19 cellular contexts compared by ENCODE assay signal in genomic region chr18:35111086-35111485, GRCh38.
DNase-seq lines count a peak whose midpoint lies in the region; ATAC-seq, FAIRE-seq and TF ChIP-seq lines count a peak whose summit lies in the region.
"Had no signal": no experiment of that assay in that cellular context is flagged by ENCODE, and none has a peak within 500 bp of the region (broad histone marks: within the 10 kb centered on the region; RNA-seq: fewer than 3 reads in every experiment).

No MANE protein-coding gene starts in this region.

- H3K27me3 ChIP-seq in Karpas-422 (ENCODE audit: low read length): no peaks in the 10 kb centered on the region
- H3K27me3 ChIP-seq in astrocyte (ENCODE audit: insufficient read depth, low read length): no peaks in the 10 kb centered on the region
- H3K27me3 ChIP-seq: Peyer's patch had no signal

- peak overlapping the region; percentile 61 for H3K27ac Mint-ChIP-seq in activated naive CD8-positive, alpha-beta T cell
- no peak overlapping the region for H3K27ac Mint-ChIP-seq in activated naive CD8-positive, alpha-beta T cell treated with anti-CD3 and anti-CD28 coated beads for 36 hours
- peak overlapping the region; percentile 7 for H3K27ac Mint-ChIP-seq in astrocyte (ENCODE audit: unreplicated experiment)
- H3K27ac Mint-ChIP-seq in immature natural killer cell: peak overlapping the region; percentile 25 to 59 (median 42)
- H3K27ac Mint-ChIP-seq: CD4-positive, alpha-beta T cell; H9 had no signal

- no peak overlapping the region for H2AFZ ChIP-seq in Karpas-422 (ENCODE audit: low read length)
- H2AFZ ChIP-seq in astrocyte (ENCODE audit: low read depth, low read length): no peak overlapping the region
- H2AFZ ChIP-seq: GM23248 had no signal

- H3K27ac ChIP-seq in Karpas-422 (ENCODE audit: low read length) (peak overlapping the region; percentile 28; the same call in 1 of the 2 replicates), astrocyte (ENCODE audit: low read depth, low read length) (peak overlapping the region; percentile 31)
- H3K27ac ChIP-seq: GM23248, Peyer's patch had no signal

- peaks cover 49% of the 10 kb centered on the region for H3K36me3 ChIP-seq in Karpas-422 (ENCODE audit: insufficient read depth, low read length)
- H3K36me3 ChIP-seq in astrocyte (ENCODE audit: insufficient read depth, low read length): no peaks in the 10 kb centered on the region
- H3K36me3 ChIP-seq: Peyer's patch had no signal

- H3K4me3 ChIP-seq in Karpas-422 (ENCODE audit: low read length) (no peak overlapping the region), astrocyte (ENCODE audit: insufficient read depth, low read depth, low read length) (no peak overlapping the region)
- H3K4me3 ChIP-seq: GM12878, GM23248, Peyer's patch had no signal

- H3K27me3 Mint-ChIP-seq in activated naive CD8-positive, alpha-beta T cell: no peaks in the 10 kb centered on the region
- no peaks in the 10 kb centered on the region for H3K27me3 Mint-ChIP-seq in activated naive CD8-positive, alpha-beta T cell treated with anti-CD3 and anti-CD28 coated beads for 36 hours
- no peaks in the 10 kb centered on the region for H3K27me3 Mint-ChIP-seq in astrocyte (ENCODE audit: low read depth, unreplicated experiment)
- H3K27me3 Mint-ChIP-seq in immature natural killer cell (ENCODE audit: low read depth in 3 of 3): no peaks in the 10 kb centered on the region
- H3K27me3 Mint-ChIP-seq: CD4-positive, alpha-beta T cell had no signal

- no peaks in the 10 kb centered on the region for H3K9me3 Mint-ChIP-seq in activated naive CD8-positive, alpha-beta T cell (ENCODE audit: low read depth)
- H3K9me3 Mint-ChIP-seq in activated naive CD8-positive, alpha-beta T cell treated with anti-CD3 and anti-CD28 coated beads for 36 hours: peaks cover 9% of the 10 kb centered on the region
- H3K9me3 Mint-ChIP-seq in astrocyte (ENCODE audit: unreplicated experiment) (no peaks in the 10 kb centered on the region), immature natural killer cell (no peaks in the 10 kb centered on the region)
- H3K9me3 Mint-ChIP-seq: CD4-positive, alpha-beta T cell had no signal

- intact Hi-C loops in head of caudate nucleus (cut with DNase I): no loop called here

- H3K9ac ChIP-seq in Karpas-422 (ENCODE audit: low read length) (no peak overlapping the region), astrocyte (ENCODE audit: low read length) (no peak overlapping the region)
- H3K9ac ChIP-seq: GM23248 had no signal

- H3K4me1 ChIP-seq in Karpas-422 (ENCODE audit: low read length) (peaks cover 58% of the 10 kb centered on the region), astrocyte (ENCODE audit: insufficient read depth, low read length) (peaks cover 3% of the 10 kb centered on the region)
- H3K4me1 ChIP-seq: Peyer's patch had no signal

- H3K9me3 ChIP-seq in Karpas-422 (ENCODE audit: low read length): no peaks in the 10 kb centered on the region
- H3K9me3 ChIP-seq in astrocyte (ENCODE audit: insufficient read depth, low read depth, low read length): no peaks in the 10 kb centered on the region
- H3K9me3 ChIP-seq: Peyer's patch had no signal

- H3K4me3 Mint-ChIP-seq in activated naive CD8-positive, alpha-beta T cell: peak overlapping the region; percentile 42
- H3K4me3 Mint-ChIP-seq in activated naive CD8-positive, alpha-beta T cell treated with anti-CD3 and anti-CD28 coated beads for 36 hours: no peak overlapping the region
- H3K4me3 Mint-ChIP-seq in astrocyte (ENCODE audit: unreplicated experiment) (no peak overlapping the region), immature natural killer cell (no peak overlapping the region)
- H3K4me3 Mint-ChIP-seq: CD4-positive, alpha-beta T cell; H9 had no signal

- FAIRE-seq in astrocyte (lab: Jason Lieb, UNC): no peak
- FAIRE-seq: GM12878 had no signal

- H3K4me1 Mint-ChIP-seq in activated naive CD8-positive, alpha-beta T cell (ENCODE audit: low read depth): peaks cover 73% of the 10 kb centered on the region
- H3K4me1 Mint-ChIP-seq in activated naive CD8-positive, alpha-beta T cell treated with anti-CD3 and anti-CD28 coated beads for 36 hours: peaks cover 47% of the 10 kb centered on the region
- H3K4me1 Mint-ChIP-seq in astrocyte (ENCODE audit: low read depth, unreplicated experiment) (peaks cover 6% of the 10 kb centered on the region), immature natural killer cell (peaks cover 0 to 75% of the 10 kb centered on the region in 2 donors)
- H3K4me1 Mint-ChIP-seq: H9 had no signal

- H3K79me2 ChIP-seq in Karpas-422 (ENCODE audit: low read length) (peaks cover 100% of the 10 kb centered on the region), astrocyte (ENCODE audit: insufficient read depth, low read length) (peaks cover 5% of the 10 kb centered on the region)

- no peak for DNase-seq in activated naive CD8-positive, alpha-beta T cell treated with anti-CD3 and anti-CD28 coated beads for 36 hours
- DNase-seq in Karpas-422 (no peak), astrocyte (ENCODE audit: low read depth) (no peak), immature natural killer cell (no peak), head of caudate nucleus (no peak)
- DNase-seq: CD4-positive, alpha-beta T cell; DND-41; GM23248; H9; MM.1S; NCI-H1048; NCI-H1417 treated with DMSO at 0.1 percent for 48 hours; NCI-H187; NCI-H446; NCI-H526; Peyer's patch had no signal

- no peak overlapping the region for H3K4me2 ChIP-seq in Karpas-422 (ENCODE audit: low read depth, low read length, poor library complexity, severe bottlenecking)
- H3K4me2 ChIP-seq in astrocyte (ENCODE audit: low read length): peak overlapping the region; percentile 22

- TF ChIP-seq CTCF in astrocyte (IDR thresholded peaks at IDR 0.05; ENCODE audit: insufficient read depth, low read depth, low read length): no peak

- H3K36me3 Mint-ChIP-seq in activated naive CD8-positive, alpha-beta T cell: peaks cover 23% of the 10 kb centered on the region
- peaks cover 55% of the 10 kb centered on the region for H3K36me3 Mint-ChIP-seq in activated naive CD8-positive, alpha-beta T cell treated with anti-CD3 and anti-CD28 coated beads for 36 hours
- H3K36me3 Mint-ChIP-seq in astrocyte (ENCODE audit: low read depth, unreplicated experiment) (peaks cover 3% of the 10 kb centered on the region), immature natural killer cell (peaks cover 0 to 6% (median 0%) of the 10 kb centered on the region in 3 donors)

- H3K9me2 ChIP-seq in Karpas-422 (replicated peaks; ENCODE audit: insufficient read depth, low read length): no peaks in the 10 kb centered on the region

- no peak for ATAC-seq in GM21367 (IDR thresholded peaks at IDR 0.05; ENCODE audit: unreplicated experiment)
- ATAC-seq: GM12878 had no signal

- H4K20me1 ChIP-seq in Karpas-422 (ENCODE audit: insufficient read depth, low read depth, low read length) (peaks cover 20% of the 10 kb centered on the region), astrocyte (ENCODE audit: insufficient read depth, low read length) (no peaks in the 10 kb centered on the region)
